1 cellular context compared by ENCODE assay signal in the genomic region with DNA sequence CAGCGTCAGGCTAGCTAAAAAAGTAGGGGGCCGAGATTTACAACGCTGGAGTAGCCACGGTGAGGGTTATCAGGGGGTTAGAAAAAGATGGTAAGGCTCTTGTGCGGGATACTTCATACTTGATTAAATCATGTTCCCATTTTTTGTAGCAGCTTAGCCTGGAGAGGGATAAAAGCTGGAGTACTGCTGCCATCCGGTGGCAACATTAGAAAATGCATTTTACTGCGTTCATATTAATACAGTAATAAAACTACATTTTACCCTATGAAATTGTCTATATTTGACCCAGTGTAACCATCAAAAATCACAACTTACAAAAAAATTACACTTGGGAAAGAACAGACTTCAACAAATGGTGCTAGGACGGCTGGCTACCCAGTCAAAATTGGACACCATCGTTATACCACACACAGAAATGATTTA.
TF ChIP-seq lines count a peak whose summit lies in the region.

No MANE protein-coding gene starts in this region.

TF ChIP-seq in SK-N-SH, 30 proteins besides CTCF, POLR2A, EP300 and RAD21 (continued from another document):
- no peak for TF ChIP-seq GABPA (IDR thresholded peaks at IDR 0.05; ENCODE audit: low read depth)
- no peak for TF ChIP-seq USF2 (IDR thresholded peaks at IDR 0.05; ENCODE audit: borderline replicate concordance, low read depth, low read length)
- no peak for TF ChIP-seq RXRA (IDR thresholded peaks at IDR 0.05; ENCODE audit: borderline replicate concordance, low read depth)
- no peak for TF ChIP-seq MEF2A (IDR thresholded peaks at IDR 0.05; ENCODE audit: borderline replicate concordance, low read depth)
- no peak for TF ChIP-seq FOSL2 (IDR thresholded peaks at IDR 0.05; ENCODE audit: borderline replicate concordance, low read depth)
- no peak for TF ChIP-seq FOXJ3 (CRISPR knock-in tag; IDR thresholded peaks at IDR 0.05)
- TF ChIP-seq, protein P1, sequence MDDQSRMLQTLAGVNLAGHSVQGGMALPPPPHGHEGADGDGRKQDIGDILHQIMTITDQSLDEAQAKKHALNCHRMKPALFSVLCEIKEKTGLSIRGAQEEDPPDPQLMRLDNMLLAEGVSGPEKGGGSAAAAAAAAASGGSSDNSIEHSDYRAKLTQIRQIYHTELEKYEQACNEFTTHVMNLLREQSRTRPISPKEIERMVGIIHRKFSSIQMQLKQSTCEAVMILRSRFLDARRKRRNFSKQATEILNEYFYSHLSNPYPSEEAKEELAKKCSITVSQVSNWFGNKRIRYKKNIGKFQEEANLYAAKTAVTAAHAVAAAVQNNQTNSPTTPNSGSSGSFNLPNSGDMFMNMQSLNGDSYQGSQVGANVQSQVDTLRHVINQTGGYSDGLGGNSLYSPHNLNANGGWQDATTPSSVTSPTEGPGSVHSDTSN (IDR thresholded peaks at IDR 0.05): 0 out of 2 replicates have a peak, but pooled peaks have one; percentile 4
- TF ChIP-seq REST (IDR thresholded peaks at IDR 0.05; ENCODE audit: low read depth, low read length): no peak
- TF ChIP-seq, protein P2, sequence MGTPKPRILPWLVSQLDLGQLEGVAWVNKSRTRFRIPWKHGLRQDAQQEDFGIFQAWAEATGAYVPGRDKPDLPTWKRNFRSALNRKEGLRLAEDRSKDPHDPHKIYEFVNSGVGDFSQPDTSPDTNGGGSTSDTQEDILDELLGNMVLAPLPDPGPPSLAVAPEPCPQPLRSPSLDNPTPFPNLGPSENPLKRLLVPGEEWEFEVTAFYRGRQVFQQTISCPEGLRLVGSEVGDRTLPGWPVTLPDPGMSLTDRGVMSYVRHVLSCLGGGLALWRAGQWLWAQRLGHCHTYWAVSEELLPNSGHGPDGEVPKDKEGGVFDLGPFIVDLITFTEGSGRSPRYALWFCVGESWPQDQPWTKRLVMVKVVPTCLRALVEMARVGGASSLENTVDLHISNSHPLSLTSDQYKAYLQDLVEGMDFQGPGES (IDR thresholded peaks at IDR 0.05; ENCODE audit: low read depth, low read length): no peak
- TF ChIP-seq TEAD4 (IDR thresholded peaks at IDR 0.05; ENCODE audit: borderline replicate concordance, insufficient read depth): no peak
- TF ChIP-seq, protein P3, sequence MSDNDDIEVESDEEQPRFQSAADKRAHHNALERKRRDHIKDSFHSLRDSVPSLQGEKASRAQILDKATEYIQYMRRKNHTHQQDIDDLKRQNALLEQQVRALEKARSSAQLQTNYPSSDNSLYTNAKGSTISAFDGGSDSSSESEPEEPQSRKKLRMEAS (IDR thresholded peaks at IDR 0.05; ENCODE audit: low read depth): no peak
